Comparison of ENCODE assay signal across 1 cellular context in the genomic region with DNA sequence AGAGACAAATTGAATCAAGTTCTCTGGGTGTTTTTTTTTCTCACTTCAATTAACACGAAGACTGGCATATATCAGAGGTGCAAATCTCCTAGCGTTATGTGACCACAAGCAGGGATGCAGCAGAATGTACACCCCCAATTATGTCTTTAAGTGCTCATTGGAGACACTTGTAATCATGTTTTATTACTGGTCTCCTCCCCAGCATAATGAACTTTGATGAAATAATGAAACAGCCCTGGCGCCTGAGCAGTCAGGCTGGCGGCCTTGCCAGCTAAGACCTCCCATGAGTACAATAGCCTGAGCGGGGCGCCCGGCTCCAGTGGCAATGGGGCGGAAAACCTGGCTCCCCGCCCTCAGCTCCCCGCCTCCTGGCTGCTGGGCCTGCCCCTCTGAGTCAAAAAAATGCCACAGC.
A peak's percentile ranks its signal among the peaks of the same experiment; 100 is the strongest.
TF ChIP-seq lines count a peak whose summit lies in the region.

No MANE protein-coding gene starts in this region.

TF ChIP-seq in HEK293, 187 proteins besides CTCF, POLR2A, EP300 and RAD21 (continued from another document and continues in another):
- TF ChIP-seq ZNF513 (tag by site-specific recombination; IDR thresholded peaks at IDR 0.05) (no peak), ZNF549 (tag by site-specific recombination; IDR thresholded peaks at IDR 0.05) (no peak), HOXC10 (CRISPR knock-in tag; IDR thresholded peaks at IDR 0.05) (no peak), ZNF558 (tag by site-specific recombination; IDR thresholded peaks at IDR 0.05) (peak; percentile 34; the same call in 1 of the 2 replicates), PBX3 (CRISPR knock-in tag; IDR thresholded peaks at IDR 0.05) (no peak), SP2 (tag by site-specific recombination; IDR thresholded peaks at IDR 0.05) (peak; percentile 47), ZNF76 (tag by site-specific recombination; IDR thresholded peaks at IDR 0.05; ENCODE audit: borderline replicate concordance, low read depth) (peak; percentile 40; the same call in 1 of the 2 replicates), ZNF37A (tag by site-specific recombination; IDR thresholded peaks at IDR 0.05) (no peak), ZNF26 (tag by site-specific recombination; IDR thresholded peaks at IDR 0.05) (no peak), ZNF621 (tag by site-specific recombination; IDR thresholded peaks at IDR 0.05) (no peak), ZNF202 (tag by site-specific recombination; IDR thresholded peaks at IDR 0.05; ENCODE audit: borderline replicate concordance) (no peak), ZNF155 (tag by site-specific recombination; IDR thresholded peaks at IDR 0.05) (no peak), GLIS2 (tag by site-specific recombination; IDR thresholded peaks at IDR 0.05) (peak; percentile 62), ZBTB8A (tag by site-specific recombination; IDR thresholded peaks at IDR 0.05) (peak; percentile 91), ZNF530 (tag by site-specific recombination; IDR thresholded peaks at IDR 0.05; ENCODE audit: low read depth) (no peak), ATF2 (tag by site-specific recombination; IDR thresholded peaks at IDR 0.05; ENCODE audit: low read depth) (no peak), ZNF48 (tag by site-specific recombination; IDR thresholded peaks at IDR 0.05) (no peak), ZNF639 (tag by site-specific recombination; IDR thresholded peaks at IDR 0.05) (peak; percentile 91), BCL11A (tag by site-specific recombination; IDR thresholded peaks at IDR 0.05; ENCODE audit: low read depth) (no peak), ZNF654 (tag by site-specific recombination; IDR thresholded peaks at IDR 0.05; ENCODE audit: low read depth) (no peak), ZNF366 (tag by site-specific recombination; conservative IDR thresholded peaks at IDR 0.05) (0 out of 2 replicates have a peak, but pooled peaks have one; percentile 43), ZNF510 (tag by site-specific recombination; IDR thresholded peaks at IDR 0.05; ENCODE audit: insufficient replicate concordance) (no peak), ZNF404 (tag by site-specific recombination; IDR thresholded peaks at IDR 0.05) (no peak), KLF17 (tag by site-specific recombination; IDR thresholded peaks at IDR 0.05) (peak; percentile 98), ZNF239 (tag by site-specific recombination; IDR thresholded peaks at IDR 0.05) (no peak), ZNF707 (tag by site-specific recombination; IDR thresholded peaks at IDR 0.05) (no peak), ZNF670 (tag by site-specific recombination; IDR thresholded peaks at IDR 0.05; ENCODE audit: low read depth) (no peak), TSHZ1 (tag by site-specific recombination; IDR thresholded peaks at IDR 0.05; ENCODE audit: borderline replicate concordance) (peak; percentile 91), OSR2 (tag by site-specific recombination; IDR thresholded peaks at IDR 0.05) (peak; percentile 98), ZNF169 (tag by site-specific recombination; IDR thresholded peaks at IDR 0.05) (no peak), ZNF837 (tag by site-specific recombination; IDR thresholded peaks at IDR 0.05) (no peak), KLF10 (tag by site-specific recombination; IDR thresholded peaks at IDR 0.05) (peak; percentile 84), KLF8 (tag by site-specific recombination; IDR thresholded peaks at IDR 0.05) (peak; percentile 69; the same call in 1 of the 2 replicates), PRDM2 (tag by site-specific recombination; IDR thresholded peaks at IDR 0.05; ENCODE audit: borderline replicate concordance) (no peak)
- TF ChIP-seq, protein P1, sequence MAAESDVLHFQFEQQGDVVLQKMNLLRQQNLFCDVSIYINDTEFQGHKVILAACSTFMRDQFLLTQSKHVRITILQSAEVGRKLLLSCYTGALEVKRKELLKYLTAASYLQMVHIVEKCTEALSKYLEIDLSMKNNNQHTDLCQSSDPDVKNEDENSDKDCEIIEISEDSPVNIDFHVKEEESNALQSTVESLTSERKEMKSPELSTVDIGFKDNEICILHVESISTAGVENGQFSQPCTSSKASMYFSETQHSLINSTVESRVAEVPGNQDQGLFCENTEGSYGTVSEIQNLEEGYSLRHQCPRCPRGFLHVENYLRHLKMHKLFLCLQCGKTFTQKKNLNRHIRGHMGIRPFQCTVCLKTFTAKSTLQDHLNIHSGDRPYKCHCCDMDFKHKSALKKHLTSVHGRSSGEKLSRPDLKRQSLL (tag by site-specific recombination; IDR thresholded peaks at IDR 0.05) = peak; percentile 79
- TF ChIP-seq, protein P2, sequence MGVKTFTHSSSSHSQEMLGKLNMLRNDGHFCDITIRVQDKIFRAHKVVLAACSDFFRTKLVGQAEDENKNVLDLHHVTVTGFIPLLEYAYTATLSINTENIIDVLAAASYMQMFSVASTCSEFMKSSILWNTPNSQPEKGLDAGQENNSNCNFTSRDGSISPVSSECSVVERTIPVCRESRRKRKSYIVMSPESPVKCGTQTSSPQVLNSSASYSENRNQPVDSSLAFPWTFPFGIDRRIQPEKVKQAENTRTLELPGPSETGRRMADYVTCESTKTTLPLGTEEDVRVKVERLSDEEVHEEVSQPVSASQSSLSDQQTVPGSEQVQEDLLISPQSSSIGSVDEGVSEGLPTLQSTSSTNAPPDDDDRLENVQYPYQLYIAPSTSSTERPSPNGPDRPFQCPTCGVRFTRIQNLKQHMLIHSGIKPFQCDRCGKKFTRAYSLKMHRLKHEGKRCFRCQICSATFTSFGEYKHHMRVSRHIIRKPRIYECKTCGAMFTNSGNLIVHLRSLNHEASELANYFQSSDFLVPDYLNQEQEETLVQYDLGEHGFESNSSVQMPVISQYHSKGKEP (tag by site-specific recombination; IDR thresholded peaks at IDR 0.05) = peak; percentile 92
